In genomic region chr18:79985172-79985571, GRCh38 we compare ENCODE assay signal across 25 cellular contexts. TPM values are rescaled to one million over a fixed set of nuclear protein-coding genes. Genes with fewer than 3 reads are reported as not detected.
DNase-seq lines count a peak whose midpoint lies in the region; ATAC-seq, FAIRE-seq and TF ChIP-seq lines count a peak whose summit lies in the region.
"Had no signal": no experiment of that assay in that cellular context is flagged by ENCODE, and none has a peak within 500 bp of the region (broad histone marks: within the 10 kb centered on the region; RNA-seq: fewer than 3 reads in every experiment).

No MANE protein-coding gene starts in this region.

- no peaks in the 10 kb centered on the region; the same call in 1 of the 2 replicates for H3K4me1 ChIP-seq in GM12878 (ENCODE audit: control insufficient read depth, insufficient read depth, low read length)

- H3K4me2 ChIP-seq in GM12878 (ENCODE audit: control insufficient read depth, insufficient read depth) = peak overlapping the region; percentile 30
- H3K4me2 ChIP-seq: hepatocyte, neural progenitor cell had no signal

- H3K9me3 ChIP-seq in GM12878 (replicated peaks; ENCODE audit: control insufficient read depth, insufficient read depth, low read length) = no peaks in the 10 kb centered on the region
- H3K9me3 ChIP-seq: mucosa of descending colon, sigmoid colon had no signal

- WGBS in GM12878 (ENCODE audit: insufficient coverage, insufficient replicate concordance, low lambda C conversion rate, missing lambda C conversion rate) = 91% methylated on average over 12 of the region's 12 CpGs

- intact Hi-C loops in CD14-positive monocyte (cut with micrococcal nuclease) (loop anchor here (5.0 to 10.0 kb wide), 4 partner anchors 33 to 190 kb away; partner anchors contain the start of genes SLC66A2 (in 2 of the 2), KCNG2 (in 1 of the 2) and RBFA (in 1 of the 2)), GM12878 (cut with micrococcal nuclease; ENCODE audit: unreplicated experiment) (loop anchor here (5.0 to 10.0 kb wide), 5 partner anchors 33 to 303 kb away; partner anchors contain the start of genes KCNG2, RBFA and SLC66A2)

- H2AFZ ChIP-seq in GM12878 (ENCODE audit: control insufficient read depth, low read depth, low read length) = no peak overlapping the region
- H2AFZ ChIP-seq: hepatocyte, neural progenitor cell had no signal

- SMC1A ChIA-PET in GM12878 (lab: Charles Lee; ENCODE audit: uncharacterized antibody, unreplicated experiment) = interaction anchor here (0.6 to 2.4 kb wide), 8 partner anchors 9 to 922 kb away, joined by 3 to 8 read pairs (median 3); no protein-coding TSS in a partner anchor

- H3K4me3 Mint-ChIP-seq in CD14-positive monocyte (no peak overlapping the region), HFFc6 (peak overlapping the region; percentile 72; the same call in 1 of the 2 replicates), mesothelial cell of epicardium (no peak overlapping the region)
- H3K4me3 Mint-ChIP-seq: activated CD8-positive, alpha-beta memory T cell treated with anti-CD3 and anti-CD28 coated beads, Interleukin-2, amount 10 ng/mL, durations not matched to agents 7 days and 5 days; neural progenitor cell had no signal

- peak overlapping the region in 4 of 7 donors; percentile 21 to 73 (median 30) for H3K27ac Mint-ChIP-seq in CD14-positive monocyte
- H3K27ac Mint-ChIP-seq in HFFc6 = no peak overlapping the region; the same call in 1 of the 2 replicates
- H3K27ac Mint-ChIP-seq in mesothelial cell of epicardium = no peak overlapping the region
- H3K27ac Mint-ChIP-seq: activated CD8-positive, alpha-beta memory T cell treated with anti-CD3 and anti-CD28 coated beads, Interleukin-2, amount 10 ng/mL, durations not matched to agents 7 days and 5 days; activated T-helper 2 cell treated with anti-CD3 and anti-CD28 coated beads, Interferon-gamma antibody, Interleukin-2, Interleukin-4, amounts not matched to agents 10 μg/mL and 5 μg/mL and 100 μg/mL, durations not matched to agents 14 hours and 24 hours and 36 hours; neural progenitor cell had no signal

- TF ChIP-seq CTCF in CD14-positive monocyte (IDR thresholded peaks at IDR 0.05) (no peak), HFFc6 (IDR thresholded peaks at IDR 0.05) (no peak), GM12878 (IDR thresholded peaks at IDR 0.05 in 2 of 3, conservative IDR thresholded peaks at IDR 0.05 in 1 of 3; ENCODE audit: control insufficient read depth in 2 of 3, extremely low read depth in 1 of 3, insufficient read depth in 1 of 3, low read depth in 3 of 3, low read length in 3 of 3) (no peak), mesothelial cell of epicardium (IDR thresholded peaks at IDR 0.05; ENCODE audit: unreplicated experiment) (no peak)

- in situ Hi-C loops in GM12878 (cut with MboI) = no loop called here

- H3K27me3 ChIP-seq in GM12878 (replicated peaks in 1 of 2; ENCODE audit: control insufficient read depth in 2 of 2, insufficient read depth in 2 of 2, low read length in 1 of 2) = no peaks in the 10 kb centered on the region
- H3K27me3 ChIP-seq: brain microvascular endothelial cell, hepatocyte, neural progenitor cell, sigmoid colon had no signal

- RAD21 ChIA-PET in GM12878 (lab: Charles Lee; ENCODE audit: unreplicated experiment) = interaction anchor here (1.4 to 2.4 kb wide), 4 partner anchors 22 to 49 kb away, joined by 3 to 9 read pairs (median 6); partner anchors contain the start of gene RBFA

- TF ChIP-seq POLR2A in GM12878 (IDR thresholded peaks at IDR 0.05; ENCODE audit: low read depth, low read length) = no peak

- POLR2A ChIA-PET in GM12878 (lab: Charles Lee) = interaction anchor here (0.6 to 1.3 kb wide), 5 partner anchors 19 to 172 kb away, joined by 3 to 4 read pairs (median 3); no protein-coding TSS in a partner anchor

- no peaks in the 10 kb centered on the region for H3K27me3 Mint-ChIP-seq in CD14-positive monocyte (ENCODE audit: low read depth in 3 of 3)
- no peaks in the 10 kb centered on the region; the same call in 1 of the 2 replicates for H3K27me3 Mint-ChIP-seq in HFFc6 (ENCODE audit: insufficient read depth)
- no peaks in the 10 kb centered on the region for H3K27me3 Mint-ChIP-seq in mesothelial cell of epicardium (ENCODE audit: low read depth)
- H3K27me3 Mint-ChIP-seq: activated CD8-positive, alpha-beta memory T cell treated with anti-CD3 and anti-CD28 coated beads, Interleukin-2, amount 10 ng/mL, durations not matched to agents 7 days and 5 days; effector memory CD8-positive, alpha-beta T cell had no signal

- CTCF ChIA-PET in GM12878 (lab: Yijun Ruan, JAX) = interaction anchor here (0.6 to 1.8 kb wide), 5 partner anchors 18 to 162 kb away, joined by 3 to 6 read pairs (median 3); no protein-coding TSS in a partner anchor

- H3K9me3 Mint-ChIP-seq in CD14-positive monocyte (peaks cover 0 to 2% (median 0%) of the 10 kb centered on the region in 7 donors), HFFc6 (no peaks in the 10 kb centered on the region), mesothelial cell of epicardium (no peaks in the 10 kb centered on the region)
- H3K9me3 Mint-ChIP-seq: activated T-helper 2 cell treated with anti-CD3 and anti-CD28 coated beads, Interferon-gamma antibody, Interleukin-2, Interleukin-4, amounts not matched to agents 10 μg/mL and 5 μg/mL and 100 μg/mL, durations not matched to agents 14 hours and 24 hours and 36 hours; effector memory CD8-positive, alpha-beta T cell; neural progenitor cell had no signal

- TF ChIP-seq RAD21 in GM12878 (IDR thresholded peaks at IDR 0.05; ENCODE audit: insufficient read depth, low read depth, low read length) = no peak

- H3K4me1 Mint-ChIP-seq in CD14-positive monocyte = peaks cover 42% of the 10 kb centered on the region
- H3K4me1 Mint-ChIP-seq in HFFc6 (ENCODE audit: low read depth) = peaks cover 35% of the 10 kb centered on the region
- peaks cover 28% of the 10 kb centered on the region for H3K4me1 Mint-ChIP-seq in mesothelial cell of epicardium

- H3K27ac ChIP-seq in GM12878 (ENCODE audit: control insufficient read depth, insufficient read depth) = no peak overlapping the region
- H3K27ac ChIP-seq: brain microvascular endothelial cell, hepatocyte, neural progenitor cell, sigmoid colon had no signal

- DNase-seq in CD14-positive monocyte (ENCODE audit: low spot score) (no peak), HFFc6 (no peak), GM12878 (ENCODE audit: low read depth, low spot score) (no peak), NCI-H748 (lab: John Stamatoyannopoulos, UW; ENCODE audit: unreplicated experiment) (no peak), mesothelial cell of epicardium (ENCODE audit: low spot score in 2 of 2, unreplicated experiment in 2 of 2) (no peak), kidney glomerular epithelial cell (lab: John Stamatoyannopoulos, UW) (no peak)
- DNase-seq: activated CD4-positive, alpha-beta T cell treated with anti-CD3 and anti-CD28 coated beads for 48 hours; activated CD8-positive, alpha-beta memory T cell treated with anti-CD3 and anti-CD28 coated beads, Interleukin-2, amount 10 ng/mL, durations not matched to agents 7 days and 5 days; brain microvascular endothelial cell; C1 segment of cervical spinal cord; effector memory CD8-positive, alpha-beta T cell; left ventricle myocardium superior; mucosa of descending colon; NCI-H1092 treated with DMSO at 0.1 percent for 48 hours; NCI-H2081; NCI-H345; Right ventricle myocardium superior; sigmoid colon had no signal

- H3K36me3 ChIP-seq in GM12878 (ENCODE audit: control insufficient read depth in 2 of 2, insufficient read depth in 2 of 2, low read length in 1 of 2) = peaks cover 2 to 11% of the 10 kb centered on the region in 2 experiments; a peak in 3 of 4 replicates
- H3K36me3 ChIP-seq: neural progenitor cell had no signal

- TF ChIP-seq EP300 in GM12878 (IDR thresholded peaks at IDR 0.05; ENCODE audit: borderline replicate concordance in 1 of 2, control insufficient read depth in 1 of 2, low read depth in 2 of 2, low read length in 2 of 2) = no peak

- H3K4me3 ChIP-seq in GM12878 = 0 out of 2 replicates have a peak overlapping the region, but pooled peaks have one; percentile 30
- H3K4me3 ChIP-seq: hepatocyte, mucosa of descending colon, neural progenitor cell, sigmoid colon had no signal

- no TSS peak for BruUV-seq in GM12878 (replicated peaks; lab: Mats Ljungman, UMichigan)

- no peak overlapping the region for H3K9ac ChIP-seq in GM12878 (ENCODE audit: control insufficient read depth, insufficient read depth, low read length)
- H3K9ac ChIP-seq: neural progenitor cell had no signal

- FAIRE-seq in GM12878 (lab: Jason Lieb, UNC) = no peak
- FAIRE-seq: colon, frontal cortex, urothelium cell line had no signal

- ATAC-seq in GM12878 = no peak
- ATAC-seq: activated CD8-positive, alpha-beta memory T cell treated with anti-CD3 and anti-CD28 coated beads, Interleukin-2, amount 10 ng/mL, durations not matched to agents 7 days and 5 days; effector memory CD8-positive, alpha-beta T cell; esophagus mucosa; left ventricle myocardium superior; mucosa of descending colon had no signal

- peaks cover 85% of the 10 kb centered on the region for H3K79me2 ChIP-seq in GM12878 (ENCODE audit: control insufficient read depth, insufficient read depth, low read length)

- H4K20me1 ChIP-seq in GM12878 (ENCODE audit: control insufficient read depth, insufficient read depth) = peaks cover 11% of the 10 kb centered on the region; the same call in 1 of the 2 replicates

- H3K36me3 Mint-ChIP-seq in CD14-positive monocyte = peaks cover 18 to 28% of the 10 kb centered on the region in 2 donors
- H3K36me3 Mint-ChIP-seq in HFFc6 (ENCODE audit: low read depth) = peaks cover 16% of the 10 kb centered on the region
- peaks cover 9% of the 10 kb centered on the region for H3K36me3 Mint-ChIP-seq in mesothelial cell of epicardium

RNA-seq across cellular contexts. Expression of gene TXNL4A, which starts 3.2 kb away (rescaled TPM):
- polyA plus RNA-seq in CD14-positive monocyte (100 to 1,000 TPM; 150 to 192 TPM), GM12878 (2011; rRNA removed) (172 and 173 TPM in 2 replicates), GM12878 (2014; fragmentation: Illumina TruSeq; extraction: Trizol) (18.0 and 62.9 TPM in 2 replicates), GM12878 (2014; fragmentation: Nextera tagmentation; extraction: Ambion mirVana) (100 to 1,000 TPM in 1 of 2 experiments, 10 to 100 TPM in 1; 38.4 to 132 TPM), GM12878 (2014; rRNA removed) (125 and 127 TPM in 2 replicates), GM12878 (2016; fragmentation: Nextera tagmentation; extraction: Ambion mirVana) (100 to 1,000 TPM; 307 to 329 TPM)
- 100 to 1,000 TPM; 168 to 187 (median 174) TPM for total RNA-seq in HFFc6 (2021; fragmentation: NEBNext Ultra II Directional; extraction: Animal tissue kit (Norgen Biotek cat#: 25700))
- total RNA-seq in GM12878 (2013; cell fraction: nucleolus; rRNA removed) = 27.3 and 27.9 TPM in 2 replicates
- total RNA-seq in GM12878 (2014; rRNA removed) (84.5 and 91.4 TPM in 2 replicates), GM12878 (2014; rRNA removed; fragmentation: Illumina TruSeq; extraction: Trizol) (111 and 122 TPM in 2 replicates), GM12878 (2021) (178 and 181 TPM in 2 replicates), mesothelial cell of epicardium (77.2 to 79.9 TPM (median 79.5 TPM) in 3 replicates)
- polyA plus RNA-seq in GM12878 (2011; ENCODE audit: low read depth) = 87.5 TPM
- polyA plus RNA-seq in GM12878 (2011; cell fraction: cytosol; rRNA removed) = 148 and 157 TPM in 2 replicates
- polyA plus RNA-seq in GM12878 (2011; cell fraction: nucleus; rRNA removed) = 64.9 and 77.2 TPM in 2 replicates
- 106 and 119 TPM in 2 replicates for polyA plus RNA-seq in GM12878 (2012)
- 45.5 and 46.6 TPM in 2 replicates for polyA minus RNA-seq in GM12878 (2011; rRNA and poly(A)+ RNA removed)
- polyA minus RNA-seq in GM12878 (2011; cell fraction: cytosol; rRNA and poly(A)+ RNA removed) = 39.2 and 40.8 TPM in 2 replicates
- 9.4 and 17.8 TPM in 2 replicates for polyA minus RNA-seq in GM12878 (2011; cell fraction: nucleus; rRNA and poly(A)+ RNA removed)

RNA-seq across cellular contexts. Expression of gene HSBP1L1, which starts 20.7 kb away (rescaled TPM):
- 10 to 100 TPM in 1 of 2 donors, 1 to 10 TPM in 1; 2.5 to 10.8 TPM for polyA plus RNA-seq in CD14-positive monocyte
- 10 to 100 TPM; 20.7 to 25.6 (median 21.6) TPM for total RNA-seq in HFFc6 (2021; fragmentation: NEBNext Ultra II Directional; extraction: Animal tissue kit (Norgen Biotek cat#: 25700))
- 1.6 TPM in 1 of 2 replicates, not detected in the other for total RNA-seq in GM12878 (2013; cell fraction: nucleolus; rRNA removed)
- total RNA-seq in GM12878 (2014; rRNA removed) = 10.1 and 12.8 TPM in 2 replicates
- 6.7 TPM in 2 replicates for total RNA-seq in GM12878 (2014; rRNA removed; fragmentation: Illumina TruSeq; extraction: Trizol)
- 4.9 and 5.7 TPM in 2 replicates for total RNA-seq in GM12878 (2021)
- polyA plus RNA-seq in GM12878 (2011; ENCODE audit: low read depth) = 16.2 TPM
- polyA plus RNA-seq in GM12878 (2011; rRNA removed) = 0.14 TPM in 1 of 2 replicates, not detected in the other
- polyA plus RNA-seq in GM12878 (2011; cell fraction: cytosol; rRNA removed) = 0.12 and 0.20 TPM in 2 replicates
- polyA plus RNA-seq in GM12878 (2011; cell fraction: nucleus; rRNA removed) = 0.10 and 0.13 TPM in 2 replicates
- polyA plus RNA-seq in GM12878 (2012) = 16.8 and 20.4 TPM in 2 replicates
- 7.0 and 7.7 TPM in 2 replicates for polyA plus RNA-seq in GM12878 (2014; fragmentation: Illumina TruSeq; extraction: Trizol)
- polyA plus RNA-seq in GM12878 (2014; fragmentation: Nextera tagmentation; extraction: Ambion mirVana) = 1 to 10 TPM in 1 of 2 experiments, under 1 TPM in 1; 0.97 to 2.1 TPM
- 13.4 and 14.0 TPM in 2 replicates for polyA plus RNA-seq in GM12878 (2014; rRNA removed)
- 1 to 10 TPM; 6.9 to 9.1 TPM for polyA plus RNA-seq in GM12878 (2016; fragmentation: Nextera tagmentation; extraction: Ambion mirVana)
- not detected in 2 replicates for polyA minus RNA-seq in GM12878 (2011; rRNA and poly(A)+ RNA removed)
- not detected in 2 replicates for polyA minus RNA-seq in GM12878 (2011; cell fraction: cytosol; rRNA and poly(A)+ RNA removed)
- 0.60 TPM in 1 of 2 replicates, not detected in the other for polyA minus RNA-seq in GM12878 (2011; cell fraction: nucleus; rRNA and poly(A)+ RNA removed)
- 31.8 to 35.4 TPM (median 33.9 TPM) in 3 replicates for total RNA-seq in mesothelial cell of epicardium

RNA-seq across cellular contexts. Expression of gene SLC66A2, which starts 33.7 kb away (rescaled TPM):
- polyA plus RNA-seq in CD14-positive monocyte (10 to 100 TPM; 26.8 to 33.8 TPM), GM12878 (2011; rRNA removed) (9.4 and 17.3 TPM in 2 replicates), GM12878 (2014; fragmentation: Illumina TruSeq; extraction: Trizol) (1.2 and 5.9 TPM in 2 replicates), GM12878 (2014; fragmentation: Nextera tagmentation; extraction: Ambion mirVana) (1 to 10 TPM in 1 of 2 experiments, under 1 TPM in 1; 0.69 to 2.7 TPM), GM12878 (2014; rRNA removed) (42.5 and 44.3 TPM in 2 replicates), GM12878 (2016; fragmentation: Nextera tagmentation; extraction: Ambion mirVana) (10 to 100 TPM in 1 of 2 experiments, 1 to 10 TPM in 1; 3.6 to 23.1 TPM)
- 10 to 100 TPM; 26.6 to 41.2 (median 29.9) TPM for total RNA-seq in HFFc6 (2021; fragmentation: NEBNext Ultra II Directional; extraction: Animal tissue kit (Norgen Biotek cat#: 25700))
- 51.8 and 53.7 TPM in 2 replicates for total RNA-seq in GM12878 (2013; cell fraction: nucleolus; rRNA removed)
- total RNA-seq in GM12878 (2014; rRNA removed) (36.7 and 40.2 TPM in 2 replicates), GM12878 (2014; rRNA removed; fragmentation: Illumina TruSeq; extraction: Trizol) (12.3 TPM in 2 replicates), GM12878 (2021) (41.0 and 42.5 TPM in 2 replicates), mesothelial cell of epicardium (33.5 to 34.6 TPM (median 34.4 TPM) in 3 replicates)
- 9.6 TPM for polyA plus RNA-seq in GM12878 (2011; ENCODE audit: low read depth)
- 36.4 and 51.0 TPM in 2 replicates for polyA plus RNA-seq in GM12878 (2011; cell fraction: cytosol; rRNA removed)
- polyA plus RNA-seq in GM12878 (2011; cell fraction: nucleus; rRNA removed) = 60.7 and 67.9 TPM in 2 replicates
- polyA plus RNA-seq in GM12878 (2012) = 30.5 and 32.0 TPM in 2 replicates
- 16.0 and 36.0 TPM in 2 replicates for polyA minus RNA-seq in GM12878 (2011; rRNA and poly(A)+ RNA removed)
- polyA minus RNA-seq in GM12878 (2011; cell fraction: cytosol; rRNA and poly(A)+ RNA removed) = 8.4 and 17.6 TPM in 2 replicates
- polyA minus RNA-seq in GM12878 (2011; cell fraction: nucleus; rRNA and poly(A)+ RNA removed) = 17.9 and 22.3 TPM in 2 replicates

RNA-seq across cellular contexts. Expression of gene RBFA, which starts 49.1 kb away (rescaled TPM):
- 1 to 10 TPM; 4.0 to 5.7 TPM for polyA plus RNA-seq in CD14-positive monocyte
- 10 to 100 TPM; 24.8 to 28.4 (median 27.2) TPM for total RNA-seq in HFFc6 (2021; fragmentation: NEBNext Ultra II Directional; extraction: Animal tissue kit (Norgen Biotek cat#: 25700))
- total RNA-seq in GM12878 (2013; cell fraction: nucleolus; rRNA removed) = 72.0 and 72.3 TPM in 2 replicates
- 56.0 and 59.3 TPM in 2 replicates for total RNA-seq in GM12878 (2014; rRNA removed)
- 33.3 and 36.8 TPM in 2 replicates for total RNA-seq in GM12878 (2014; rRNA removed; fragmentation: Illumina TruSeq; extraction: Trizol)
- total RNA-seq in GM12878 (2021) = 38.7 and 41.2 TPM in 2 replicates
- polyA plus RNA-seq in GM12878 (2011; ENCODE audit: low read depth) = 22.8 TPM
- polyA plus RNA-seq in GM12878 (2011; rRNA removed) = 25.5 and 37.0 TPM in 2 replicates
- 34.9 TPM in 2 replicates for polyA plus RNA-seq in GM12878 (2011; cell fraction: cytosol; rRNA removed)
- polyA plus RNA-seq in GM12878 (2011; cell fraction: nucleus; rRNA removed) = 46.3 and 49.5 TPM in 2 replicates
- polyA plus RNA-seq in GM12878 (2012) = 24.1 and 28.4 TPM in 2 replicates
- polyA plus RNA-seq in GM12878 (2014; fragmentation: Illumina TruSeq; extraction: Trizol) = 25.7 and 39.1 TPM in 2 replicates
- polyA plus RNA-seq in GM12878 (2014; fragmentation: Nextera tagmentation; extraction: Ambion mirVana) = 1 to 10 TPM; 7.2 to 9.1 TPM
- polyA plus RNA-seq in GM12878 (2014; rRNA removed) = 44.8 and 47.4 TPM in 2 replicates
- polyA plus RNA-seq in GM12878 (2016; fragmentation: Nextera tagmentation; extraction: Ambion mirVana) = 10 to 100 TPM; 37.2 to 38.3 TPM
- polyA minus RNA-seq in GM12878 (2011; rRNA and poly(A)+ RNA removed) = 21.6 and 25.1 TPM in 2 replicates
- 7.3 and 8.6 TPM in 2 replicates for polyA minus RNA-seq in GM12878 (2011; cell fraction: cytosol; rRNA and poly(A)+ RNA removed)
- 26.8 and 44.3 TPM in 2 replicates for polyA minus RNA-seq in GM12878 (2011; cell fraction: nucleus; rRNA and poly(A)+ RNA removed)
- total RNA-seq in mesothelial cell of epicardium = 35.3 to 38.3 TPM (median 37.5 TPM) in 3 replicates

Comparison
In these comparisons a context has a peak if more than half of its experiments do, and no peak if none do; other contexts are left out.
1. H3K27ac Mint-ChIP-seq: peak in CD14-positive monocyte (4 of 7); none in HFFc6 (single experiment) and mesothelial cell of epicardium (single experiment).